8 cellular contexts compared by ENCODE assay signal in genomic region chr6:106360410-106360988, GRCh38. TPM values are rescaled to one million over a fixed set of nuclear protein-coding genes. Genes with fewer than 3 reads are reported as not detected.
DNase-seq lines count a peak whose midpoint lies in the region; ATAC-seq, FAIRE-seq and TF ChIP-seq lines count a peak whose summit lies in the region.

Gene CRYBG1, plus strand, starts transcription at chr6:106360717. Its CDS starts 192 bp downstream, at chr6:106360909.

- H3K27me3 ChIP-seq in RWPE2 (ENCODE audit: insufficient read depth, poor library complexity, severe bottlenecking) (no peaks in the 10 kb centered on the region), ovary (no peaks in the 10 kb centered on the region), upper lobe of left lung (peaks cover 0 to 14% (median 9%) of the 10 kb centered on the region in 4 donors)

- intact Hi-C loops in ovary (cut with DNase I) = no loop called here

- peak; percentile 100 for TF ChIP-seq CTCF in RWPE2 (IDR thresholded peaks at IDR 0.05; ENCODE audit: poor library complexity, severe bottlenecking)
- peak in 1 of 3 donors; percentile 30 for TF ChIP-seq CTCF in ovary (IDR thresholded peaks at IDR 0.05)
- peak; percentile 79 to 96 (median 91) for TF ChIP-seq CTCF in upper lobe of left lung (IDR thresholded peaks at IDR 0.05)

- in situ Hi-C loops in ACHN (cut with HindIII; ENCODE audit: low pct_ligation_motif_present, low pct_unique_long_range_greater_than_20kb, low sequenced_read_pairs) = no loop called here

- TF ChIP-seq EP300 in ovary (IDR thresholded peaks at IDR 0.05) = no peak
- TF ChIP-seq EP300 in upper lobe of left lung (IDR thresholded peaks at IDR 0.05) = no peak

- H3K4me1 ChIP-seq in RWPE2 (ENCODE audit: insufficient read depth, poor library complexity, severe bottlenecking) = peaks cover 14% of the 10 kb centered on the region
- H3K4me1 ChIP-seq in ovary (ENCODE audit: insufficient read depth) = peaks cover 5% of the 10 kb centered on the region
- peaks cover 8 to 16% (median 13%) of the 10 kb centered on the region in 4 donors for H3K4me1 ChIP-seq in upper lobe of left lung

- H3K36me3 ChIP-seq in RWPE2 (ENCODE audit: low read depth) = no peaks in the 10 kb centered on the region
- H3K36me3 ChIP-seq in ovary = no peaks in the 10 kb centered on the region
- H3K36me3 ChIP-seq in upper lobe of left lung = no peaks in the 10 kb centered on the region

- ATAC-seq in GM19023 (IDR thresholded peaks at IDR 0.05; ENCODE audit: unreplicated experiment) = peak; percentile 80
- ATAC-seq in RWPE2 (ENCODE audit: low read depth) = peak; percentile 92
- peak; percentile 92 to 95 for ATAC-seq in upper lobe of left lung (ENCODE audit: low FRiP score in 2 of 2)

- 0 to 1% (median 1%) methylated on average over 31 to 66 of the region's 66 CpGs for whole genome bisulfite sequencing in ovary, 3 donors
- WGBS in upper lobe of left lung, 2 donors = 0% methylated on average over 23 of the region's 66 CpGs; no CpG with 5 or more reads in 1 of the 2 donors

- H3K4me3 ChIP-seq in RWPE2 (ENCODE audit: severe bottlenecking) = peak within 1 kb of the TSS; percentile 84
- H3K4me3 ChIP-seq in ovary = peak within 1 kb of the TSS; percentile 37
- H3K4me3 ChIP-seq in upper lobe of left lung = peak within 1 kb of the TSS in 3 of 4 donors; percentile 44 to 56 (median 53)

- H3K9me3 ChIP-seq in RWPE2 (ENCODE audit: severe bottlenecking) = no peaks in the 10 kb centered on the region
- H3K9me3 ChIP-seq in ovary = no peaks in the 10 kb centered on the region
- no peaks in the 10 kb centered on the region for H3K9me3 ChIP-seq in upper lobe of left lung

- peak; percentile 20 for FAIRE-seq in HTR-8/SVneo (lab: Jason Lieb, UNC)

- H3K27ac ChIP-seq in RWPE2 (ENCODE audit: poor library complexity, severe bottlenecking) (peak within 1 kb of the TSS; percentile 50), ovary (no peak within 1 kb of the TSS), upper lobe of left lung (no peak within 1 kb of the TSS)

- TF ChIP-seq POLR2A in ovary (IDR thresholded peaks at IDR 0.05) (no peak), upper lobe of left lung (IDR thresholded peaks at IDR 0.05) (no peak)

- DNase-seq in ACHN (peak; percentile 39), HTR-8/SVneo (ENCODE audit: insufficient read length, low spot score) (peak; percentile 77), RWPE2 (ENCODE audit: low spot score) (peak; percentile 74), glomerular visceral epithelial cell (ENCODE audit: extremely low spot score) (peak; percentile 54), ovary (peak; percentile 20 to 57 (median 22)), upper lobe of left lung (peak; percentile 82 to 95)
- peak; percentile 28 for DNase-seq in activated gamma-delta T cell treated with anti-CD3 and anti-CD28 coated beads, Interleukin-2, amount 50 U/mL, for 16 hours (ENCODE audit: low read depth)

RNA-seq across cellular contexts. Expression of gene CRYBG1, which starts in this region (rescaled TPM):
- 1 to 10 TPM; 3.0 to 7.4 (median 3.8) TPM for total RNA-seq in ovary
- 1 to 10 TPM; 1.5 to 5.3 TPM for polyA plus RNA-seq in ovary
- 10 to 100 TPM; 17.8 to 35.1 (median 25.5) TPM for total RNA-seq in upper lobe of left lung

Comparison
In these comparisons a context has a peak if more than half of its experiments do, and no peak if none do; other contexts are left out.
1. DNase-seq: peak in every context shown above with its lines; median percentile 88 in upper lobe of left lung; 77 in HTR-8/SVneo; 74 in RWPE2; 54 in glomerular visceral epithelial cell; 39 in ACHN; 28 in activated gamma-delta T cell treated with anti-CD3 and anti-CD28 coated beads, Interleukin-2, amount 50 U/mL, for 16 hours; 22 in ovary.